ENCODE assay signal across 14 cellular contexts in genomic region chr17:74037320-74037719, GRCh38.
DNase-seq lines count a peak whose midpoint lies in the region; TF ChIP-seq lines count a peak whose summit lies in the region.
"Had no signal": no experiment of that assay in that cellular context is flagged by ENCODE, and none has a peak within 500 bp of the region (broad histone marks: within the 10 kb centered on the region; RNA-seq: fewer than 3 reads in every experiment).

No MANE protein-coding gene starts in this region.

- H2BK120ac ChIP-seq in neuronal stem cell (ENCODE audit: low read depth, low read length): no peak overlapping the region

- no peak overlapping the region for H3K27ac Mint-ChIP-seq in activated CD4-positive, alpha-beta T cell treated with anti-CD3 and anti-CD28 coated beads, Interleukin-2, amount 10 ng/mL, durations not matched to agents 7 days and 5 days
- H3K27ac Mint-ChIP-seq: activated B cell treated with CpG ODN at 0.5 μM for 24 hours; activated T-helper 17 cell treated with anti-CD3 and anti-CD28 coated beads, Interleukin-2, amount 50 U/mL, for 72 hours had no signal

- H2BK5ac ChIP-seq in neuronal stem cell (ENCODE audit: low read length): no peak overlapping the region

- no peak overlapping the region for H3K4me3 Mint-ChIP-seq in activated CD4-positive, alpha-beta T cell treated with anti-CD3 and anti-CD28 coated beads, Interleukin-2, amount 10 ng/mL, durations not matched to agents 7 days and 5 days
- H3K4me3 Mint-ChIP-seq: activated B cell treated with CpG ODN at 0.5 μM for 24 hours; activated T-helper 17 cell treated with anti-CD3 and anti-CD28 coated beads, Interleukin-2, amount 50 U/mL, for 72 hours had no signal

- no peak overlapping the region for H3K14ac ChIP-seq in neuronal stem cell (ENCODE audit: low read length)

- POLR2A ChIA-PET in activated CD4-positive, alpha-beta T cell treated with anti-CD3 and anti-CD28 coated beads, Interleukin-2, amount 10 ng/mL, durations not matched to agents 7 days and 5 days (lab: Charles Lee): no interaction called here

- no peaks in the 10 kb centered on the region for H3K9me3 Mint-ChIP-seq in activated CD4-positive, alpha-beta T cell treated with anti-CD3 and anti-CD28 coated beads, Interleukin-2, amount 10 ng/mL, durations not matched to agents 7 days and 5 days
- H3K9me3 Mint-ChIP-seq: activated B cell treated with CpG ODN at 0.5 μM for 24 hours; activated T-helper 17 cell treated with anti-CD3 and anti-CD28 coated beads, Interleukin-2, amount 50 U/mL, for 72 hours had no signal

- H3K27me3 Mint-ChIP-seq in activated CD4-positive, alpha-beta T cell treated with anti-CD3 and anti-CD28 coated beads, Interleukin-2, amount 10 ng/mL, durations not matched to agents 7 days and 5 days: peaks cover 3% of the 10 kb centered on the region
- H3K27me3 Mint-ChIP-seq: activated T-helper 17 cell treated with anti-CD3 and anti-CD28 coated beads, Interleukin-2, amount 50 U/mL, for 72 hours had no signal

- H2AK5ac ChIP-seq in neuronal stem cell (ENCODE audit: low read depth, low read length): no peak overlapping the region

- no peaks in the 10 kb centered on the region for H3K79me2 ChIP-seq in mammary epithelial cell (ENCODE audit: insufficient read depth, low read length)

- no peak overlapping the region for H4K91ac ChIP-seq in neuronal stem cell (ENCODE audit: low read depth, low read length, poor library complexity)

- WGBS in mammary epithelial cell (ENCODE audit: low coverage, missing lambda C conversion rate): 25% methylated on average over 4 of the region's 4 CpGs
- no CpG with 5 or more reads among the region's 4 CpGs for WGBS in neuronal stem cell (ENCODE audit: extremely low coverage in 2 of 2, insufficient read length in 2 of 2, insufficient replicate concordance in 1 of 2), 2 donors

- H3K23ac ChIP-seq in neuronal stem cell (ENCODE audit: low read depth, low read length, poor library complexity): no peak overlapping the region

- no peak overlapping the region for H2BK15ac ChIP-seq in neuronal stem cell (ENCODE audit: low read length)

- H3K27me3 ChIP-seq in mammary epithelial cell (ENCODE audit: insufficient read depth, low read length): no peaks in the 10 kb centered on the region
- H3K27me3 ChIP-seq in neuronal stem cell (ENCODE audit: control insufficient read depth in 3 of 3, insufficient read depth in 3 of 3, low read depth in 1 of 3, low read length in 3 of 3): peaks cover 0 to 9% (median under 1%) of the 10 kb centered on the region in 3 experiments

- in situ Hi-C loops in mammary epithelial cell (cut with MboI; ENCODE audit: low sequenced_read_pairs in 2 of 2): no loop called here

- H3K18ac ChIP-seq in neuronal stem cell (ENCODE audit: low read length): peak overlapping the region; percentile 11

- no peaks in the 10 kb centered on the region for H3K79me1 ChIP-seq in neuronal stem cell (ENCODE audit: low read depth, low read length)

- H3K36me3 ChIP-seq in mammary epithelial cell (ENCODE audit: insufficient read depth, low read length) (no peaks in the 10 kb centered on the region), neuronal stem cell (replicated peaks in 1 of 2; ENCODE audit: control insufficient read depth in 2 of 2, insufficient read depth in 2 of 2, low read length in 2 of 2) (no peaks in the 10 kb centered on the region)

- peak; percentile 45 for DNase-seq in DMS53 (lab: John Stamatoyannopoulos, UW)
- no peak for DNase-seq in DMS53 treated with DMSO at 0.1 percent for 48 hours (lab: John Stamatoyannopoulos, UW; ENCODE audit: unreplicated experiment)
- DNase-seq in NCI-H2171 (lab: John Stamatoyannopoulos, UW): peak; percentile 65
- peak; percentile 33 for DNase-seq in mammary epithelial cell
- DNase-seq in neuronal stem cell (ENCODE audit: low spot score): no peak
- DNase-seq in activated gamma-delta T cell (lab: John Stamatoyannopoulos, UW): no peak
- no peak for DNase-seq in activated CD4-positive, alpha-beta T cell treated with anti-CD3 and anti-CD28 coated beads, Interleukin-2, amount 10 ng/mL, durations not matched to agents 7 days and 5 days
- no peak for DNase-seq in NCI-H1092 (lab: John Stamatoyannopoulos, UW)
- DNase-seq: 8988T; activated B cell treated with CpG ODN at 0.5 μM for 24 hours; cerebellar nuclear complex; MV-4-11; stimulated activated naive CD4-positive, alpha-beta T cell had no signal

- H3K9ac ChIP-seq in mammary epithelial cell (ENCODE audit: insufficient read depth, low read length): no peak overlapping the region
- no peak overlapping the region for H3K9ac ChIP-seq in neuronal stem cell (ENCODE audit: low read depth, low read length, poor library complexity)

- H3K27ac ChIP-seq in mammary epithelial cell (ENCODE audit: insufficient read depth, low read depth, low read length) (no peak overlapping the region), neuronal stem cell (replicated peaks; ENCODE audit: low read length) (no peak overlapping the region)

- H3K9me3 ChIP-seq in mammary epithelial cell (replicated peaks; ENCODE audit: insufficient read depth, low read length): no peaks in the 10 kb centered on the region
- H3K9me3 ChIP-seq in neuronal stem cell (replicated peaks in 1 of 2; ENCODE audit: control insufficient read depth in 2 of 2, insufficient read depth in 1 of 2, low read depth in 1 of 2, low read length in 2 of 2): no peaks in the 10 kb centered on the region

- H3K4me2 ChIP-seq in mammary epithelial cell (ENCODE audit: insufficient read depth, low read depth, low read length) (no peak overlapping the region), neuronal stem cell (ENCODE audit: insufficient read depth, low read length, poor library complexity, severe bottlenecking) (no peak overlapping the region)

- H3K36me3 Mint-ChIP-seq in activated CD4-positive, alpha-beta T cell treated with anti-CD3 and anti-CD28 coated beads, Interleukin-2, amount 10 ng/mL, durations not matched to agents 7 days and 5 days (ENCODE audit: low read depth): no peaks in the 10 kb centered on the region

- dilution Hi-C loops in mammary epithelial cell (cut with HindIII; ENCODE audit: low sequenced_read_pairs): no loop called here

- no peak overlapping the region for H2BK12ac ChIP-seq in neuronal stem cell (ENCODE audit: low read length)

- H3K4me3 ChIP-seq in mammary epithelial cell (replicated peaks in 1 of 3; ENCODE audit: insufficient read depth in 1 of 3, low read depth in 2 of 3, low read length in 3 of 3) (no peak overlapping the region), neuronal stem cell (ENCODE audit: low read length in 2 of 2) (no peak overlapping the region)

- H2AFZ ChIP-seq in mammary epithelial cell (ENCODE audit: low read depth, low read length): no peak overlapping the region
- H2AFZ ChIP-seq in neuronal stem cell (ENCODE audit: low read length): no peak overlapping the region

- no TSS peak for BruUV-seq in mammary epithelial cell (replicated peaks; lab: Mats Ljungman, UMichigan)

- no peak overlapping the region for H3K4ac ChIP-seq in neuronal stem cell (ENCODE audit: low read length)

- CTCF ChIA-PET in mammary epithelial cell (lab: Charles Lee; ENCODE audit: low non-redundant PET): no interaction called here
- CTCF ChIA-PET in activated CD4-positive, alpha-beta T cell treated with anti-CD3 and anti-CD28 coated beads, Interleukin-2, amount 10 ng/mL, durations not matched to agents 7 days and 5 days (lab: Charles Lee): no interaction called here

- no peaks in the 10 kb centered on the region for H4K20me1 ChIP-seq in mammary epithelial cell (ENCODE audit: insufficient read depth, low read length)

- no peaks in the 10 kb centered on the region for H3K4me1 ChIP-seq in mammary epithelial cell (ENCODE audit: insufficient read depth, low read length)
- peaks cover 0 to 4% of the 10 kb centered on the region in 2 donors for H3K4me1 ChIP-seq in neuronal stem cell (ENCODE audit: control insufficient read depth in 2 of 2, insufficient read depth in 1 of 2, low read depth in 1 of 2, low read length in 2 of 2)

- no peak for TF ChIP-seq CTCF in mammary epithelial cell (conservative IDR thresholded peaks at IDR 0.05 in 1 of 2, IDR thresholded peaks at IDR 0.05 in 1 of 2; ENCODE audit: extremely low read depth in 1 of 2, insufficient read depth in 1 of 2, low read depth in 1 of 2, low read length in 2 of 2)

- H4K8ac ChIP-seq in neuronal stem cell (ENCODE audit: low read depth, low read length): no peak overlapping the region

- H3K4me1 Mint-ChIP-seq in activated CD4-positive, alpha-beta T cell treated with anti-CD3 and anti-CD28 coated beads, Interleukin-2, amount 10 ng/mL, durations not matched to agents 7 days and 5 days: no peaks in the 10 kb centered on the region
- H3K4me1 Mint-ChIP-seq: activated B cell treated with CpG ODN at 0.5 μM for 24 hours had no signal

- intact Hi-C loops in mammary epithelial cell (cut with micrococcal nuclease): no loop called here

Comparison
In these comparisons a context has a peak if more than half of its experiments do, and no peak if none do; other contexts are left out.
1. DNase-seq: peak in DMS53 (single experiment), NCI-H2171 (single experiment) and mammary epithelial cell (single experiment); none in DMS53 treated with DMSO at 0.1 percent for 48 hours (single experiment), neuronal stem cell (single experiment), activated gamma-delta T cell (single experiment), activated CD4-positive, alpha-beta T cell treated with anti-CD3 and anti-CD28 coated beads, Interleukin-2, amount 10 ng/mL, durations not matched to agents 7 days and 5 days (single experiment) and NCI-H1092 (single experiment).